Comparison of ENCODE assay signal across 17 cellular contexts in the genomic region with DNA sequence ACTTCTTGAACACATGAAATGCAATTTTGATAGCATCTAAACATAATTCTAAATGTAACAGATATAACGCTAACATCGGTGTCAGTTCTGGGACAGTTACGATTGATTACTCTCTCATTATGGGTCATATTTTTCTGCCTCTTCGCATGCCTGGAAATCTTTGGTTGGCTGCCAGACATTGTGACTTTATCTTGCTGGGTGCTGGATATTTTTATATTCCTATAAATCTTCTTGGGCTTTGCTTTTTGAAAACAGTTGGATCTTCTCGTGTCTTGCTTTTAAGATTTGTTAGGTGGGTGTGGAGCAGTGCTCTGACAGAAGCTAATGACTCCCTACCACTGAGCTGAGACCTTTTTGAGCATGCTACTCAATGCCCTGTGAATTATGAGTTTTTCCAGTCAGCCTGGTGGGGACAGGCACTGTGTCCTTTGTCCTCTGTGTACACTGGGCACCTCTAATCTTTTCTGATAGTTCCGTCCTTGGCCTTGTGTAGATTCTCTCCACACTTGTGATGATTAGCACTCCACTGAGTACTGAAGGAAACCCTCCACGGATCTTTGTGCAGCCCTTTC. TPM values are rescaled to one million over a fixed set of nuclear protein-coding genes. Genes with fewer than 3 reads are reported as not detected.
DNase-seq lines count a peak whose midpoint lies in the region; ATAC-seq and TF ChIP-seq lines count a peak whose summit lies in the region.
"Had no signal": no experiment of that assay in that cellular context is flagged by ENCODE, and none has a peak within 500 bp of the region (broad histone marks: within the 10 kb centered on the region; RNA-seq: fewer than 3 reads in every experiment).

No MANE protein-coding gene starts in this region.

- H3F3A ChIP-seq in neural progenitor cell (ENCODE audit: low read depth) = no peaks in the 10 kb centered on the region

- H3K9ac ChIP-seq in neural progenitor cell = no peak overlapping the region

- no peak overlapping the region for H3K4me3 Mint-ChIP-seq in neural progenitor cell

- ATAC-seq in left ventricle myocardium superior (peak; percentile 79), Right ventricle myocardium inferior (no peak), HG03439 (IDR thresholded peaks at IDR 0.05; ENCODE audit: unreplicated experiment) (no peak)
- ATAC-seq: GM12878 had no signal

- no peaks in the 10 kb centered on the region for H3K27me3 ChIP-seq in hepatocyte
- no peaks in the 10 kb centered on the region for H3K27me3 ChIP-seq in neural progenitor cell
- H3K27me3 ChIP-seq in dorsolateral prefrontal cortex = no peaks in the 10 kb centered on the region

- TF ChIP-seq CTCF in hepatocyte (IDR thresholded peaks at IDR 0.05; ENCODE audit: poor library complexity) (no peak), neural progenitor cell (IDR thresholded peaks at IDR 0.05) (no peak), dorsolateral prefrontal cortex (IDR thresholded peaks at IDR 0.05 in 54 of 56, conservative IDR thresholded peaks at IDR 0.05 in 2 of 56; ENCODE audit: low read depth in 1 of 56, partially characterized antibody in 56 of 56) (no peak)

- peaks cover 2% of the 10 kb centered on the region for H3K27me3 Mint-ChIP-seq in neural progenitor cell (ENCODE audit: insufficient read depth, low read depth)

- H2AFZ ChIP-seq in hepatocyte = peak overlapping the region; percentile 3
- peak overlapping the region; percentile 12 for H2AFZ ChIP-seq in neural progenitor cell (replicated peaks)

- H3K4me2 ChIP-seq in hepatocyte (peak overlapping the region; percentile 4), neural progenitor cell (no peak overlapping the region)

- H3K4me1 Mint-ChIP-seq in neural progenitor cell = no peaks in the 10 kb centered on the region

- H3K79me2 ChIP-seq in hepatocyte = no peaks in the 10 kb centered on the region
- no peaks in the 10 kb centered on the region for H3K79me2 ChIP-seq in neural progenitor cell (ENCODE audit: low read depth)

- H4K20me1 ChIP-seq in hepatocyte (ENCODE audit: insufficient read depth, poor library complexity, severe bottlenecking) (no peaks in the 10 kb centered on the region), neural progenitor cell (ENCODE audit: low read depth) (no peaks in the 10 kb centered on the region)

- DNase-seq in left ventricle myocardium superior = no peak
- DNase-seq in Right ventricle myocardium inferior (ENCODE audit: missing footprints) = no peak
- DNase-seq in hepatocyte (ENCODE audit: low spot score) = no peak
- no peak for DNase-seq in neural progenitor cell (ENCODE audit: low spot score)
- no peak for DNase-seq in dorsolateral prefrontal cortex
- no peak for DNase-seq in stimulated activated CD4-positive, alpha-beta T cell treated with anti-CD3 and anti-CD28 coated beads, Interleukin-2, amount 100 ng/mL, for 24 hours
- DNase-seq: AML-193, DMS79, MG63, NCI-H1092 treated with DMSO at 0.1 percent for 48 hours, NCI-H1694 treated with DMSO at 0.1 percent for 48 hours, NCI-H446 treated with DMSO at 0.1 percent for 48 hours, NCI-H82, SHP77 had no signal

- H3K9me2 ChIP-seq in hepatocyte (replicated peaks; ENCODE audit: insufficient read depth) = no peaks in the 10 kb centered on the region

- no peaks in the 10 kb centered on the region for H3K9me3 Mint-ChIP-seq in neural progenitor cell

- H3K27ac ChIP-seq in hepatocyte (no peak overlapping the region), neural progenitor cell (no peak overlapping the region), dorsolateral prefrontal cortex (no peak overlapping the region)
- H3K27ac ChIP-seq: HL-60 had no signal

- intact Hi-C loops in left ventricle myocardium superior (cut with micrococcal nuclease) (no loop called here), Right ventricle myocardium inferior (cut with DNase I) (no loop called here), dorsolateral prefrontal cortex (cut with DNase I) (no loop called here)

- H3K36me3 ChIP-seq in hepatocyte (replicated peaks; ENCODE audit: insufficient read depth, low read depth) (no peaks in the 10 kb centered on the region), neural progenitor cell (no peaks in the 10 kb centered on the region)
- H3K36me3 ChIP-seq: MG63 had no signal

- 46% methylated on average over 7 of the region's 7 CpGs for WGBS in hepatocyte (ENCODE audit: low lambda C conversion rate, missing lambda C conversion rate)

- H3K4me3 ChIP-seq in hepatocyte (no peak overlapping the region), neural progenitor cell (no peak overlapping the region), dorsolateral prefrontal cortex (no peak overlapping the region)
- H3K4me3 ChIP-seq: GM12878, MG63 had no signal

- no peaks in the 10 kb centered on the region for H3K36me3 Mint-ChIP-seq in neural progenitor cell

- H3K4me1 ChIP-seq in hepatocyte (ENCODE audit: insufficient read depth) (no peaks in the 10 kb centered on the region), neural progenitor cell (no peaks in the 10 kb centered on the region)

- no peak overlapping the region for H3K27ac Mint-ChIP-seq in neural progenitor cell

- H3K9me3 ChIP-seq in hepatocyte (ENCODE audit: low read depth) (no peaks in the 10 kb centered on the region), neural progenitor cell (ENCODE audit: low read depth) (no peaks in the 10 kb centered on the region)
- H3K9me3 ChIP-seq: MG63 had no signal

RNA-seq across cellular contexts. Expression of a gene that starts 28.0 kb away (rescaled TPM):
- total RNA-seq in left ventricle myocardium superior (3.0 TPM), Right ventricle myocardium inferior (1.6 TPM), hepatocyte (2.4 and 4.5 TPM in 2 replicates), neural progenitor cell (ENCODE audit: low replicate concordance) (1.4 and 1.7 TPM in 2 replicates), dorsolateral prefrontal cortex (1 to 10 TPM in 4 of 120 experiments, under 1 TPM in 44, not detected in 72; 0.16 to 1.3 (median 0.31) TPM)
- 1.3 and 1.7 TPM in 2 replicates for polyA plus RNA-seq in hepatocyte
